In the genomic region with DNA sequence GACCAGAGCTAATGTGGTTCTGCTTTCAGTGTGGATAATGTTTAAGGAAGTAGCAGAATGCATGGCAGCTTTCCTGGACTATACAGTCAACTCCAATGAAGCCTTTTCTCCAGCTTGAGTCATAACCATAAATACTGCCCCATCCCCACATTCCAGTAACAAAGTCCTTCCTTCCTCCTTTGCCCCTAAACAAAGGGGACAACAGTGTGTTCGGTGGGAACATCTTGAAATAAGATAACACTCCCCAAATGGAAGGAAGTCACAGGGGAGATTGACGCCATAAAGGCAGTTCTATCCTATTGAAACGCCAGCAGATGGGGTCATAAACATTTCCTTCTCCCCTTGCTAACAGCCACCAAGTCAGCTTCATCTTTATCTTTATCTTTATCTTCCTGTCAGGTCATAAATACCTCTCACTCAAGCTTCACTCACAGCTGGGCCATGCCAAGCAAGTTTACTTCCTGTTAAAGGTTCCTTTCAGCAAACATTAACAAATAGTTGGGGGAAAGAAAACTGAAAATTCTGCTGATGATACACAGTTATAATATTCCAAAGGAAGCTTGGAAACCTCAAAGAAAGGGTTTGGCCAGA, we compare ENCODE assay signal across 9 cellular contexts.
DNase-seq lines count a peak whose midpoint lies in the region; ATAC-seq, FAIRE-seq and TF ChIP-seq lines count a peak whose summit lies in the region.
"Had no signal": no experiment of that assay in that cellular context is flagged by ENCODE, and none has a peak within 500 bp of the region (broad histone marks: within the 10 kb centered on the region; RNA-seq: fewer than 3 reads in every experiment).

No MANE protein-coding gene starts in this region.

- no peaks in the 10 kb centered on the region for H3K9me3 Mint-ChIP-seq in WTC11
- no peaks in the 10 kb centered on the region for H3K9me3 Mint-ChIP-seq in activated naive CD4-positive, alpha-beta T cell treated with anti-CD3 and anti-CD28 coated beads for 36 hours

- peak; percentile 91 for FAIRE-seq in H54 (lab: Jason Lieb, UNC)

- ATAC-seq in T-helper 17 cell (peak; percentile 37), WTC11 (no peak), GM21737 (IDR thresholded peaks at IDR 0.05; ENCODE audit: unreplicated experiment) (no peak), GM19467 (IDR thresholded peaks at IDR 0.05; ENCODE audit: unreplicated experiment) (no peak)

- H3K4me3 Mint-ChIP-seq in T-helper 17 cell: peak overlapping the region; percentile 36
- no peak overlapping the region for H3K4me3 Mint-ChIP-seq in WTC11
- H3K4me3 Mint-ChIP-seq in activated naive CD4-positive, alpha-beta T cell treated with anti-CD3 and anti-CD28 coated beads for 36 hours: no peak overlapping the region

- H3K27me3 Mint-ChIP-seq in T-helper 17 cell (no peaks in the 10 kb centered on the region), WTC11 (ENCODE audit: low read depth) (no peaks in the 10 kb centered on the region)
- H3K27me3 Mint-ChIP-seq in activated naive CD4-positive, alpha-beta T cell treated with anti-CD3 and anti-CD28 coated beads for 36 hours (ENCODE audit: low read depth): no peaks in the 10 kb centered on the region

- TF ChIP-seq POLR2A in H54 (IDR thresholded peaks at IDR 0.05; ENCODE audit: low read depth, low read length): no peak

- intact Hi-C loops in activated naive CD4-positive, alpha-beta T cell treated with anti-CD3 and anti-CD28 coated beads for 36 hours (cut with micrococcal nuclease): no loop called here

- POLR2A ChIA-PET in WTC11 (lab: Charles Lee): no interaction called here

- no peak for TF ChIP-seq CTCF in WTC11 (IDR thresholded peaks at IDR 0.05)

- CTCF ChIA-PET in WTC11 (lab: Charles Lee): interaction anchor here (1.0 to 10.1 kb wide), 6 partner anchors 12 to 92 kb away, joined by 3 to 83 read pairs (median 4); no protein-coding TSS in a partner anchor
- CTCF ChIA-PET in activated naive CD4-positive, alpha-beta T cell treated with anti-CD3 and anti-CD28 coated beads for 36 hours (lab: Charles Lee): interaction anchor here (0.6 to 1.5 kb wide), 3 partner anchors 15 to 230 kb away, joined by 3 to 4 read pairs (median 4); no protein-coding TSS in a partner anchor

- no peaks in the 10 kb centered on the region for H3K9me3 ChIP-seq in T-helper 17 cell (ENCODE audit: control insufficient read depth, low read length, poor library complexity, severe bottlenecking)

- DNase-seq in AG20443 (ENCODE audit: low spot score) (peak; percentile 11), H54 (ENCODE audit: insufficient read length, low spot score) (no peak), T-helper 17 cell (no peak), iPS-NIHi7 (ENCODE audit: extremely low spot score) (peak; percentile 23), WTC11 (ENCODE audit: low spot score) (no peak)
- DNase-seq in activated naive CD4-positive, alpha-beta T cell treated with anti-CD3 and anti-CD28 coated beads for 36 hours: no peak
- DNase-seq: NCI-H2029 treated with DMSO at 0.1 percent for 48 hours had no signal

- H3K4me1 Mint-ChIP-seq in T-helper 17 cell (peaks cover 43% of the 10 kb centered on the region), WTC11 (peaks cover 31% of the 10 kb centered on the region)
- H3K4me1 Mint-ChIP-seq in activated naive CD4-positive, alpha-beta T cell treated with anti-CD3 and anti-CD28 coated beads for 36 hours (ENCODE audit: low read depth): peaks cover 58% of the 10 kb centered on the region

- H3K27ac Mint-ChIP-seq in T-helper 17 cell (peak overlapping the region; percentile 63), WTC11 (no peak overlapping the region)
- H3K27ac Mint-ChIP-seq in activated naive CD4-positive, alpha-beta T cell treated with anti-CD3 and anti-CD28 coated beads for 36 hours: no peak overlapping the region

- H3K36me3 Mint-ChIP-seq in T-helper 17 cell (ENCODE audit: low read depth) (no peaks in the 10 kb centered on the region), WTC11 (no peaks in the 10 kb centered on the region)
- peaks cover 3% of the 10 kb centered on the region for H3K36me3 Mint-ChIP-seq in activated naive CD4-positive, alpha-beta T cell treated with anti-CD3 and anti-CD28 coated beads for 36 hours (ENCODE audit: low read depth)

TF ChIP-seq in WTC11, 78 proteins besides CTCF, POLR2A, EP300 and RAD21:
- TF ChIP-seq, protein P1, sequence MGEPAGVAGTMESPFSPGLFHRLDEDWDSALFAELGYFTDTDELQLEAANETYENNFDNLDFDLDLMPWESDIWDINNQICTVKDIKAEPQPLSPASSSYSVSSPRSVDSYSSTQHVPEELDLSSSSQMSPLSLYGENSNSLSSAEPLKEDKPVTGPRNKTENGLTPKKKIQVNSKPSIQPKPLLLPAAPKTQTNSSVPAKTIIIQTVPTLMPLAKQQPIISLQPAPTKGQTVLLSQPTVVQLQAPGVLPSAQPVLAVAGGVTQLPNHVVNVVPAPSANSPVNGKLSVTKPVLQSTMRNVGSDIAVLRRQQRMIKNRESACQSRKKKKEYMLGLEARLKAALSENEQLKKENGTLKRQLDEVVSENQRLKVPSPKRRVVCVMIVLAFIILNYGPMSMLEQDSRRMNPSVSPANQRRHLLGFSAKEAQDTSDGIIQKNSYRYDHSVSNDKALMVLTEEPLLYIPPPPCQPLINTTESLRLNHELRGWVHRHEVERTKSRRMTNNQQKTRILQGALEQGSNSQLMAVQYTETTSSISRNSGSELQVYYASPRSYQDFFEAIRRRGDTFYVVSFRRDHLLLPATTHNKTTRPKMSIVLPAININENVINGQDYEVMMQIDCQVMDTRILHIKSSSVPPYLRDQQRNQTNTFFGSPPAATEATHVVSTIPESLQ (CRISPR knock-in tag; IDR thresholded peaks at IDR 0.05): no peak
- TF ChIP-seq, protein P2, sequence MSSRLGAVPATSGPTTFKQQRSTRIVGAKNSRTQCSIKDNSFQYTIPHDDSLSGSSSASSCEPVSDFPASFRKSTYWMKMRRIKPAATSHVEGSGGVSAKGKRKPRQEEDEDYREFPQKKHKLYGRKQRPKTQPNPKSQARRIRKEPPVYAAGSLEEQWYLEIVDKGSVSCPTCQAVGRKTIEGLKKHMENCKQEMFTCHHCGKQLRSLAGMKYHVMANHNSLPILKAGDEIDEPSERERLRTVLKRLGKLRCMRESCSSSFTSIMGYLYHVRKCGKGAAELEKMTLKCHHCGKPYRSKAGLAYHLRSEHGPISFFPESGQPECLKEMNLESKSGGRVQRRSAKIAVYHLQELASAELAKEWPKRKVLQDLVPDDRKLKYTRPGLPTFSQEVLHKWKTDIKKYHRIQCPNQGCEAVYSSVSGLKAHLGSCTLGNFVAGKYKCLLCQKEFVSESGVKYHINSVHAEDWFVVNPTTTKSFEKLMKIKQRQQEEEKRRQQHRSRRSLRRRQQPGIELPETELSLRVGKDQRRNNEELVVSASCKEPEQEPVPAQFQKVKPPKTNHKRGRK (CRISPR knock-in tag; IDR thresholded peaks at IDR 0.05; ENCODE audit: borderline replicate concordance): no peak
- TF ChIP-seq GABPB1 (CRISPR knock-in tag; IDR thresholded peaks at IDR 0.05) (no peak), ZNF121 (CRISPR knock-in tag; IDR thresholded peaks at IDR 0.05) (no peak), ZNF671 (CRISPR knock-in tag; IDR thresholded peaks at IDR 0.05) (no peak), FOXJ3 (CRISPR knock-in tag; IDR thresholded peaks at IDR 0.05; ENCODE audit: borderline replicate concordance) (no peak), ATF1 (CRISPR knock-in tag; IDR thresholded peaks at IDR 0.05) (no peak)

Comparison
In these comparisons a context has a peak if more than half of its experiments do, and no peak if none do; other contexts are left out.
1. DNase-seq: peak in AG20443 (single experiment) and iPS-NIHi7 (single experiment); none in H54 (single experiment), T-helper 17 cell (0 of 3), WTC11 (single experiment) and activated naive CD4-positive, alpha-beta T cell treated with anti-CD3 and anti-CD28 coated beads for 36 hours (single experiment).